8 cellular contexts compared by ENCODE assay signal in genomic region chr21:33199516-33200217, GRCh38. TPM values are rescaled to one million over a fixed set of nuclear protein-coding genes. Genes with fewer than 3 reads are reported as not detected.
DNase-seq lines count a peak whose midpoint lies in the region; ATAC-seq and TF ChIP-seq lines count a peak whose summit lies in the region.

No MANE protein-coding gene starts in this region.

- no peaks in the 10 kb centered on the region for H3K9me3 Mint-ChIP-seq in CD8-positive, alpha-beta T cell
- H3K9me3 Mint-ChIP-seq in activated CD4-positive, alpha-beta memory T cell treated with anti-CD3 and anti-CD28 coated beads for 36 hours: no peaks in the 10 kb centered on the region
- no peaks in the 10 kb centered on the region for H3K9me3 Mint-ChIP-seq in effector memory CD8-positive, alpha-beta T cell

- DNase-seq in CD8-positive, alpha-beta T cell: peak; percentile 63 to 85 (median 79)
- DNase-seq in HL-60 (ENCODE audit: low read depth in 1 of 2, low spot score in 1 of 2) (peak; percentile 80 to 89), NCI-H82 (lab: John Stamatoyannopoulos, UW) (peak; percentile 95), middle frontal gyrus (ENCODE audit: extremely low spot score, low spot score) (peak; percentile 93)
- peak; percentile 85 for DNase-seq in activated CD4-positive, alpha-beta memory T cell treated with anti-CD3 and anti-CD28 coated beads for 36 hours
- peak; percentile 81 to 86 (median 86) for DNase-seq in effector memory CD8-positive, alpha-beta T cell
- DNase-seq in stimulated activated CD8-positive, alpha-beta memory T cell treated with anti-CD3 and anti-CD28 coated beads, Interleukin-4, amount 100 ng/mL, for 4 hours (ENCODE audit: low read depth in 2 of 2, low spot score in 1 of 2): peak; percentile 61 to 69

- H3K27ac ChIP-seq in CD8-positive, alpha-beta T cell (ENCODE audit: low read depth, low read length): no peak overlapping the region
- peak overlapping the region; percentile 66 for H3K27ac ChIP-seq in HL-60 (replicated peaks)

- H3K4me3 ChIP-seq in CD8-positive, alpha-beta T cell (ENCODE audit: low read depth, low read length): no peak overlapping the region
- H3K4me3 ChIP-seq in HL-60 (replicated peaks; ENCODE audit: insufficient read depth, low read length): no peak overlapping the region

- H3K27ac Mint-ChIP-seq in CD8-positive, alpha-beta T cell: peak overlapping the region; percentile 84
- H3K27ac Mint-ChIP-seq in activated CD4-positive, alpha-beta memory T cell treated with anti-CD3 and anti-CD28 coated beads for 36 hours: peak overlapping the region; percentile 39
- peak overlapping the region in 1 of 2 donors; percentile 44 for H3K27ac Mint-ChIP-seq in effector memory CD8-positive, alpha-beta T cell

- POLR2A ChIA-PET in CD8-positive, alpha-beta T cell (lab: Charles Lee): interaction anchor here (0.6 to 1.0 kb wide), 4 partner anchors 28 to 246 kb away, joined by 3 to 10 read pairs (median 5); no protein-coding TSS in a partner anchor
- POLR2A ChIA-PET in activated CD4-positive, alpha-beta memory T cell treated with anti-CD3 and anti-CD28 coated beads for 36 hours (lab: Charles Lee): no interaction called here

- no peaks in the 10 kb centered on the region for H3K36me3 ChIP-seq in CD8-positive, alpha-beta T cell (ENCODE audit: insufficient read depth, low read length)

- no peaks in the 10 kb centered on the region for H3K27me3 Mint-ChIP-seq in CD8-positive, alpha-beta T cell (ENCODE audit: low read depth)
- no peaks in the 10 kb centered on the region for H3K27me3 Mint-ChIP-seq in activated CD4-positive, alpha-beta memory T cell treated with anti-CD3 and anti-CD28 coated beads for 36 hours
- peaks cover 0 to 5% of the 10 kb centered on the region in 2 donors for H3K27me3 Mint-ChIP-seq in effector memory CD8-positive, alpha-beta T cell

- peaks cover 19% of the 10 kb centered on the region for H3K4me1 ChIP-seq in CD8-positive, alpha-beta T cell (ENCODE audit: insufficient read depth, low read length)

- CTCF ChIA-PET in CD8-positive, alpha-beta T cell (lab: Charles Lee): interaction anchor here (0.6 to 2.0 kb wide), 25 partner anchors 11 to 261 kb away, joined by 3 to 23 read pairs (median 4); partner anchors contain the start of gene IL10RB
- CTCF ChIA-PET in activated CD4-positive, alpha-beta memory T cell treated with anti-CD3 and anti-CD28 coated beads for 36 hours (lab: Charles Lee): interaction anchor here (0.6 to 2.0 kb wide), 25 partner anchors 14 to 367 kb away, joined by 3 to 33 read pairs (median 4); partner anchors contain the start of genes IFNAR1 and IL10RB

- H3K27me3 ChIP-seq in CD8-positive, alpha-beta T cell (ENCODE audit: insufficient read depth, low read length): no peaks in the 10 kb centered on the region
- no peaks in the 10 kb centered on the region for H3K27me3 ChIP-seq in HL-60 (ENCODE audit: insufficient read depth, poor library complexity, severe bottlenecking)

- peak; percentile 77 for TF ChIP-seq CTCF in CD8-positive, alpha-beta T cell (IDR thresholded peaks at IDR 0.05)
- peak; percentile 66 for TF ChIP-seq CTCF in HL-60 (IDR thresholded peaks at IDR 0.05; ENCODE audit: insufficient read depth, low read length)

- intact Hi-C loops in CD8-positive, alpha-beta T cell (cut with DNase I, micrococcal nuclease): loop anchor here (1.0 to 5.0 kb wide), 11 partner anchors 31 to 408 kb away; partner anchors contain the start of gene IFNAR1 (in 1 of the 2)
- intact Hi-C loops in activated CD4-positive, alpha-beta memory T cell treated with anti-CD3 and anti-CD28 coated beads for 36 hours (cut with micrococcal nuclease): loop anchor here (1.0 to 5.0 kb wide), 7 partner anchors 125 to 367 kb away; partner anchors contain the start of genes IFNAR1 and OLIG2

- H3K4me1 Mint-ChIP-seq in CD8-positive, alpha-beta T cell (ENCODE audit: low read depth): peaks cover 28% of the 10 kb centered on the region
- peaks cover 24% of the 10 kb centered on the region for H3K4me1 Mint-ChIP-seq in activated CD4-positive, alpha-beta memory T cell treated with anti-CD3 and anti-CD28 coated beads for 36 hours (ENCODE audit: low read depth)
- H3K4me1 Mint-ChIP-seq in effector memory CD8-positive, alpha-beta T cell (ENCODE audit: low read depth in 2 of 2): peaks cover 15 to 24% of the 10 kb centered on the region in 2 donors

- no peaks in the 10 kb centered on the region for H3K9me3 ChIP-seq in CD8-positive, alpha-beta T cell (ENCODE audit: low read length)

- H3K36me3 Mint-ChIP-seq in CD8-positive, alpha-beta T cell: no peaks in the 10 kb centered on the region
- H3K36me3 Mint-ChIP-seq in activated CD4-positive, alpha-beta memory T cell treated with anti-CD3 and anti-CD28 coated beads for 36 hours: no peaks in the 10 kb centered on the region
- no peaks in the 10 kb centered on the region for H3K36me3 Mint-ChIP-seq in effector memory CD8-positive, alpha-beta T cell (ENCODE audit: insufficient read depth)

- peak; percentile 93 for ATAC-seq in CD8-positive, alpha-beta T cell
- ATAC-seq in GM19397 (IDR thresholded peaks at IDR 0.05; ENCODE audit: unreplicated experiment): peak; percentile 58
- peak; percentile 95 for ATAC-seq in effector memory CD8-positive, alpha-beta T cell (replicated peaks)

- no peak overlapping the region for H3K4me3 Mint-ChIP-seq in CD8-positive, alpha-beta T cell
- H3K4me3 Mint-ChIP-seq in activated CD4-positive, alpha-beta memory T cell treated with anti-CD3 and anti-CD28 coated beads for 36 hours: no peak overlapping the region
- H3K4me3 Mint-ChIP-seq in effector memory CD8-positive, alpha-beta T cell: no peak overlapping the region

RNA-seq across cellular contexts. Expression of gene IFNAR2, which starts 30.1 kb away (rescaled TPM):
- 10 to 100 TPM; 21.9 to 30.0 TPM for total RNA-seq in CD8-positive, alpha-beta T cell
- 10 to 100 TPM; 29.9 to 30.1 TPM for total RNA-seq in activated CD4-positive, alpha-beta memory T cell treated with anti-CD3 and anti-CD28 coated beads for 36 hours
